Comparison of ENCODE assay signal across 1 cellular context in genomic region chr1:15280416-15280815, GRCh38.
TF ChIP-seq lines count a peak whose summit lies in the region.

No MANE protein-coding gene starts in this region.

TF ChIP-seq in GM23338, 12 proteins besides CTCF, POLR2A, EP300 and RAD21:
- TF ChIP-seq ZNF462 (CRISPR knock-in tag; IDR thresholded peaks at IDR 0.05) (no peak), ZNF331 (CRISPR knock-in tag; IDR thresholded peaks at IDR 0.05; ENCODE audit: low read depth) (no peak), JUNB (IDR thresholded peaks at IDR 0.05; ENCODE audit: unreplicated experiment) (no peak), CREB1 (CRISPR knock-in tag; IDR thresholded peaks at IDR 0.05; ENCODE audit: low read depth) (no peak), NANOG (IDR thresholded peaks at IDR 0.05; ENCODE audit: borderline replicate concordance) (no peak), STAT1 (IDR thresholded peaks at IDR 0.05; ENCODE audit: unreplicated experiment) (no peak), EZH2 (IDR thresholded peaks at IDR 0.05; ENCODE audit: low read depth, unreplicated experiment) (no peak), ZNF114 (CRISPR knock-in tag; IDR thresholded peaks at IDR 0.05) (no peak), ETS1 (IDR thresholded peaks at IDR 0.05) (no peak), REST (IDR thresholded peaks at IDR 0.05; ENCODE audit: unreplicated experiment) (no peak), EZH2phosphoT487 (IDR thresholded peaks at IDR 0.05; ENCODE audit: unreplicated experiment) (no peak), POLR2AphosphoS5 (IDR thresholded peaks at IDR 0.05; ENCODE audit: low read depth) (no peak)
